In genomic region chr17:34641368-34641767, GRCh38 we compare ENCODE assay signal across 31 cellular contexts.
"Had no signal": no experiment of that assay in that cellular context is flagged by ENCODE, and none has a peak within 500 bp of the region (broad histone marks: within the 10 kb centered on the region; RNA-seq: fewer than 3 reads in every experiment).

No MANE protein-coding gene starts in this region.

- H3K27ac ChIP-seq: adrenal gland, body of pancreas, coronary artery, heart left ventricle, WERI-Rb-1 had no signal

- H3K27ac Mint-ChIP-seq: activated B cell treated with CpG ODN at 0.5 μM for 24 hours; activated CD4-positive, alpha-beta memory T cell treated with anti-CD3 and anti-CD28 coated beads, Interleukin-2, amount 10 ng/mL, durations not matched to agents 7 days and 5 days; activated CD4-positive, alpha-beta T cell treated with anti-CD3 and anti-CD28 coated beads for 36 hours; activated CD4-positive, alpha-beta T cell treated with anti-CD3 and anti-CD28 coated beads, Interleukin-2, amount 10 ng/mL, durations not matched to agents 24 days and 14 days; activated naive CD8-positive, alpha-beta T cell treated with anti-CD3 and anti-CD28 coated beads for 36 hours; activated naive CD8-positive, alpha-beta T cell treated with anti-CD3 and anti-CD28 coated beads, Interleukin-2, amount 50 U/mL, for 24 hours; activated T-cell treated with anti-CD3 and anti-CD28 coated beads, Interleukin-2, amount 50 U/mL, for 24 hours; activated T-cell treated with anti-CD3 and anti-CD28 coated beads, Interleukin-2, amount 50 U/mL, for 72 hours; dendritic cell treated with granulocyte-macrophage colony-stimulating factor and Interleukin-4, amounts not matched to agents 40 ng/mL and 50 ng/mL, for 4 days; endodermal cell; T-helper 17 cell; T-helper 2 cell treated with Interferon-gamma antibody and Interleukin-4, amounts not matched to agents 5 μg/mL and 100 μg/mL, for 36 hours had no signal

- DNase-seq: activated B cell treated with CpG ODN at 0.5 μM for 24 hours; activated CD4-positive, alpha-beta memory T cell treated with anti-CD3 and anti-CD28 coated beads, Interleukin-2, amount 10 ng/mL, durations not matched to agents 7 days and 5 days; activated CD4-positive, alpha-beta T cell treated with anti-CD3 and anti-CD28 coated beads for 36 hours; activated CD4-positive, alpha-beta T cell treated with anti-CD3 and anti-CD28 coated beads, Interleukin-2, amount 10 ng/mL, durations not matched to agents 24 days and 14 days; activated CD8-positive, alpha-beta memory T cell treated with anti-CD3 and anti-CD28 coated beads, Interleukin-2, amount 50 U/mL, for 48 hours; activated gamma-delta T cell; activated naive CD4-positive, alpha-beta T cell; activated naive CD4-positive, alpha-beta T cell treated with anti-CD3 and anti-CD28 coated beads, Interleukin-2, amount 50 U/mL, for 16 hours; activated naive CD8-positive, alpha-beta T cell treated with anti-CD3 and anti-CD28 coated beads for 36 hours; activated naive CD8-positive, alpha-beta T cell treated with anti-CD3 and anti-CD28 coated beads, Interleukin-2, amount 50 U/mL, for 24 hours; activated T-cell treated with anti-CD3 and anti-CD28 coated beads for 4 hours; activated T-cell treated with anti-CD3 and anti-CD28 coated beads, Interleukin-2, amount 50 U/mL, for 24 hours; activated T-cell treated with anti-CD3 and anti-CD28 coated beads, Interleukin-2, amount 50 U/mL, for 72 hours; adrenal gland; amygdala; aorta; body of pancreas; cerebellar nuclear complex; effector memory CD4-positive, alpha-beta T cell; endodermal cell; foreskin fibroblast; heart left ventricle; T-helper 1 cell; T-helper 17 cell; T1000; WERI-Rb-1 had no signal

- H3K27me3 ChIP-seq: body of pancreas had no signal

- H3K36me3 Mint-ChIP-seq: activated naive CD8-positive, alpha-beta T cell treated with anti-CD3 and anti-CD28 coated beads for 36 hours had no signal

- H3K4me3 ChIP-seq: adrenal gland, body of pancreas, coronary artery, dorsolateral prefrontal cortex, heart left ventricle had no signal

- H3K4me1 Mint-ChIP-seq: activated CD4-positive, alpha-beta T cell treated with anti-CD3 and anti-CD28 coated beads, Interleukin-2, amount 10 ng/mL, durations not matched to agents 24 days and 14 days; endodermal cell had no signal

- H3K9me3 ChIP-seq: adrenal gland, body of pancreas, heart left ventricle had no signal

- H3K4me3 Mint-ChIP-seq: activated B cell treated with CpG ODN at 0.5 μM for 24 hours; activated CD4-positive, alpha-beta memory T cell treated with anti-CD3 and anti-CD28 coated beads, Interleukin-2, amount 10 ng/mL, durations not matched to agents 7 days and 5 days; activated CD4-positive, alpha-beta T cell treated with anti-CD3 and anti-CD28 coated beads for 36 hours; activated CD4-positive, alpha-beta T cell treated with anti-CD3 and anti-CD28 coated beads, Interleukin-2, amount 10 ng/mL, durations not matched to agents 24 days and 14 days; activated naive CD8-positive, alpha-beta T cell treated with anti-CD3 and anti-CD28 coated beads for 36 hours; activated naive CD8-positive, alpha-beta T cell treated with anti-CD3 and anti-CD28 coated beads, Interleukin-2, amount 50 U/mL, for 24 hours; activated T-cell treated with anti-CD3 and anti-CD28 coated beads, Interleukin-2, amount 50 U/mL, for 24 hours; activated T-cell treated with anti-CD3 and anti-CD28 coated beads, Interleukin-2, amount 50 U/mL, for 72 hours; dendritic cell treated with granulocyte-macrophage colony-stimulating factor and Interleukin-4, amounts not matched to agents 40 ng/mL and 50 ng/mL, for 4 days; endodermal cell; T-helper 17 cell; T-helper 2 cell treated with Interferon-gamma antibody and Interleukin-4, amounts not matched to agents 5 μg/mL and 100 μg/mL, for 36 hours had no signal

- FAIRE-seq: frontal cortex had no signal

- H3K9me3 Mint-ChIP-seq: activated B cell treated with CpG ODN at 0.5 μM for 24 hours; activated CD4-positive, alpha-beta memory T cell treated with anti-CD3 and anti-CD28 coated beads, Interleukin-2, amount 10 ng/mL, durations not matched to agents 7 days and 5 days; activated CD4-positive, alpha-beta T cell treated with anti-CD3 and anti-CD28 coated beads, Interleukin-2, amount 10 ng/mL, durations not matched to agents 24 days and 14 days; activated naive CD8-positive, alpha-beta T cell treated with anti-CD3 and anti-CD28 coated beads for 36 hours; activated naive CD8-positive, alpha-beta T cell treated with anti-CD3 and anti-CD28 coated beads, Interleukin-2, amount 50 U/mL, for 24 hours; activated T-cell treated with anti-CD3 and anti-CD28 coated beads, Interleukin-2, amount 50 U/mL, for 24 hours; activated T-cell treated with anti-CD3 and anti-CD28 coated beads, Interleukin-2, amount 50 U/mL, for 72 hours; dendritic cell treated with granulocyte-macrophage colony-stimulating factor and Interleukin-4, amounts not matched to agents 40 ng/mL and 50 ng/mL, for 4 days; endodermal cell; T-helper 2 cell treated with Interferon-gamma antibody and Interleukin-4, amounts not matched to agents 5 μg/mL and 100 μg/mL, for 36 hours had no signal

- H3K36me3 ChIP-seq: adrenal gland, heart left ventricle, WERI-Rb-1 had no signal
